ENCODE assay signal across 12 cellular contexts in genomic region chr2:48124592-48124991, GRCh38.
DNase-seq lines count a peak whose midpoint lies in the region.
"Had no signal": no experiment of that assay in that cellular context is flagged by ENCODE, and none has a peak within 500 bp of the region (broad histone marks: within the 10 kb centered on the region; RNA-seq: fewer than 3 reads in every experiment).

No MANE protein-coding gene starts in this region.

- H4K91ac ChIP-seq in neuronal stem cell (ENCODE audit: low read depth, low read length, poor library complexity) = no peak overlapping the region

- no peak overlapping the region for H2AFZ ChIP-seq in neuronal stem cell (ENCODE audit: low read length)

- H3K9ac ChIP-seq in adipocyte (ENCODE audit: low read length) (no peak overlapping the region), neuronal stem cell (ENCODE audit: low read depth, low read length, poor library complexity) (peak overlapping the region; percentile 7)
- H3K9ac ChIP-seq: BLaER1 treated with 17β-estradiol and CSF1 and Interleukin-3, amounts not matched to agents 10 nM and 100 nM had no signal

- H3K9me3 ChIP-seq in adipocyte (ENCODE audit: control insufficient read depth, low read length) (no peaks in the 10 kb centered on the region), neuronal stem cell (replicated peaks in 1 of 2; ENCODE audit: control insufficient read depth in 2 of 2, insufficient read depth in 1 of 2, low read depth in 1 of 2, low read length in 2 of 2) (no peaks in the 10 kb centered on the region)

- peaks cover 23% of the 10 kb centered on the region for H3K4me1 ChIP-seq in adipocyte (ENCODE audit: control insufficient read depth, insufficient read depth, low read length)
- H3K4me1 ChIP-seq in neuronal stem cell (ENCODE audit: control insufficient read depth in 2 of 2, insufficient read depth in 1 of 2, low read depth in 1 of 2, low read length in 2 of 2) = no peaks in the 10 kb centered on the region

- H3K4me2 ChIP-seq in neuronal stem cell (ENCODE audit: insufficient read depth, low read length, poor library complexity, severe bottlenecking) = no peak overlapping the region
- H3K4me2 ChIP-seq: BLaER1 treated with 17β-estradiol and CSF1 and Interleukin-3, amounts not matched to agents 10 nM and 100 nM had no signal

- H2BK12ac ChIP-seq in neuronal stem cell (ENCODE audit: low read length) = no peak overlapping the region

- WGBS in neuronal stem cell (ENCODE audit: extremely low coverage in 2 of 2, insufficient read length in 2 of 2, insufficient replicate concordance in 1 of 2), 2 donors = no CpG with 5 or more reads among the region's 1 CpG

- no peak overlapping the region for H2AK5ac ChIP-seq in neuronal stem cell (ENCODE audit: low read depth, low read length)

- no peaks in the 10 kb centered on the region for H3K27me3 ChIP-seq in adipocyte (replicated peaks; ENCODE audit: control insufficient read depth, insufficient read depth, low read length)
- peaks cover 0 to 9% (median 0%) of the 10 kb centered on the region in 3 experiments for H3K27me3 ChIP-seq in neuronal stem cell (ENCODE audit: control insufficient read depth in 3 of 3, insufficient read depth in 3 of 3, low read depth in 1 of 3, low read length in 3 of 3)
- H3K27me3 ChIP-seq: BLaER1 treated with 17β-estradiol and CSF1 and Interleukin-3, amounts not matched to agents 10 nM and 100 nM had no signal

- no peak overlapping the region for H3K18ac ChIP-seq in neuronal stem cell (ENCODE audit: low read length)

- H3K23ac ChIP-seq in neuronal stem cell (ENCODE audit: low read depth, low read length, poor library complexity) = no peak overlapping the region

- DNase-seq in AG08395 (ENCODE audit: low spot score) (peak; percentile 5), EH (ENCODE audit: low read depth) (peak; percentile 19), adipocyte (ENCODE audit: low read depth) (peak; percentile 20), neuronal stem cell (ENCODE audit: low spot score) (no peak), Ammon's horn (ENCODE audit: low spot score) (no peak)
- DNase-seq in activated effector memory CD4-positive, alpha-beta T cell treated with anti-CD3 and anti-CD28 coated beads, Interleukin-2, amount 50 U/mL, for 16 hours = no peak
- DNase-seq in stimulated activated CD4-positive, alpha-beta T cell treated with anti-CD3 and anti-CD28 coated beads, Interleukin-1b, Interleukin-23, amount 100 ng/mL, for 48 hours = no peak
- DNase-seq: Calu3; CD8-positive, alpha-beta T cell; DMS79 treated with DMSO at 0.1 percent for 48 hours; H9 had no signal

- H2BK5ac ChIP-seq in neuronal stem cell (ENCODE audit: low read length) = no peak overlapping the region

- H3K4ac ChIP-seq in neuronal stem cell (ENCODE audit: low read length) = no peak overlapping the region

- no peak overlapping the region for H3K14ac ChIP-seq in neuronal stem cell (ENCODE audit: low read length)

- H3K79me1 ChIP-seq in neuronal stem cell (ENCODE audit: low read depth, low read length) = no peaks in the 10 kb centered on the region

- no peaks in the 10 kb centered on the region for H3K36me3 ChIP-seq in adipocyte (ENCODE audit: control insufficient read depth, insufficient read depth, low read length, severe bottlenecking)
- no peaks in the 10 kb centered on the region for H3K36me3 ChIP-seq in neuronal stem cell (replicated peaks in 1 of 2; ENCODE audit: control insufficient read depth in 2 of 2, insufficient read depth in 2 of 2, low read length in 2 of 2)
- H3K36me3 ChIP-seq: BLaER1 treated with 17β-estradiol and CSF1 and Interleukin-3, amounts not matched to agents 10 nM and 100 nM had no signal

- H3K27ac ChIP-seq in neuronal stem cell (replicated peaks; ENCODE audit: low read length) = no peak overlapping the region
- H3K27ac ChIP-seq: BLaER1 treated with 17β-estradiol and CSF1 and Interleukin-3, amounts not matched to agents 10 nM and 100 nM had no signal

- H2BK15ac ChIP-seq in neuronal stem cell (ENCODE audit: low read length) = no peak overlapping the region

- no peak overlapping the region for H3K4me3 ChIP-seq in adipocyte (ENCODE audit: low read length)
- H3K4me3 ChIP-seq in neuronal stem cell (ENCODE audit: low read length in 2 of 2) = no peak overlapping the region
- H3K4me3 ChIP-seq: BLaER1 treated with 17β-estradiol and CSF1 and Interleukin-3, amounts not matched to agents 10 nM and 100 nM had no signal

- no peak overlapping the region for H4K8ac ChIP-seq in neuronal stem cell (ENCODE audit: low read depth, low read length)

- H2BK120ac ChIP-seq in neuronal stem cell (ENCODE audit: low read depth, low read length) = no peak overlapping the region

Comparison
In these comparisons a context has a peak if more than half of its experiments do, and no peak if none do; other contexts are left out.
1. DNase-seq: peak in AG08395 (single experiment), EH (single experiment) and adipocyte (single experiment); none in neuronal stem cell (single experiment), Ammon's horn (single experiment), activated effector memory CD4-positive, alpha-beta T cell treated with anti-CD3 and anti-CD28 coated beads, Interleukin-2, amount 50 U/mL, for 16 hours (single experiment) and stimulated activated CD4-positive, alpha-beta T cell treated with anti-CD3 and anti-CD28 coated beads, Interleukin-1b, Interleukin-23, amount 100 ng/mL, for 48 hours (single experiment).